Comparison of ENCODE assay signal across 11 cellular contexts in genomic region chr7:27641576-27642230, GRCh38. TPM values are rescaled to one million over a fixed set of nuclear protein-coding genes. Genes with fewer than 3 reads are reported as not detected.
DNase-seq lines count a peak whose midpoint lies in the region; ATAC-seq and TF ChIP-seq lines count a peak whose summit lies in the region.
"Had no signal": no experiment of that assay in that cellular context is flagged by ENCODE, and none has a peak within 500 bp of the region (broad histone marks: within the 10 kb centered on the region; RNA-seq: fewer than 3 reads in every experiment).

No MANE protein-coding gene starts in this region.

- no peaks in the 10 kb centered on the region for H3K27me3 ChIP-seq in upper lobe of right lung

- ATAC-seq in GM21786 (IDR thresholded peaks at IDR 0.05; ENCODE audit: unreplicated experiment) (peak; percentile 81), SK-N-SH treated with all-trans-retinoic acid at 6 μM for 48 hours (peak; percentile 48; the same call in 2 of the 3 replicates), upper lobe of right lung (no peak), GM21717 (IDR thresholded peaks at IDR 0.05; ENCODE audit: unreplicated experiment) (no peak)

- no peak for TF ChIP-seq CTCF in upper lobe of right lung (IDR thresholded peaks at IDR 0.05)

- H3K36me3 ChIP-seq in upper lobe of right lung, result no peaks in the 10 kb centered on the region

- H3K9me3 ChIP-seq in upper lobe of right lung, result no peaks in the 10 kb centered on the region

- peak; percentile 43 for DNase-seq in DMS79 (lab: John Stamatoyannopoulos, UW)
- DNase-seq in kidney tubule cell (ENCODE audit: low spot score), result peak; percentile 72
- DNase-seq in upper lobe of right lung, result no peak
- no peak for DNase-seq in stimulated activated CD4-positive, alpha-beta T cell treated with anti-CD3 and anti-CD28 coated beads, Interleukin-4, amount 100 ng/mL, for 4 hours
- DNase-seq in NCI-H1694 (lab: John Stamatoyannopoulos, UW), result no peak
- DNase-seq: DMS153; H9; stimulated activated CD4-positive, alpha-beta T cell treated with anti-CD3 and anti-CD28 coated beads, Interleukin-1b, Interleukin-23, amount 100 ng/mL, for 48 hours had no signal

- H3K4me3 ChIP-seq in upper lobe of right lung, result no peak overlapping the region

- H3K4me1 ChIP-seq in upper lobe of right lung, result peaks cover 20% of the 10 kb centered on the region

- no peak overlapping the region for H3K27ac ChIP-seq in upper lobe of right lung

- intact Hi-C loops in upper lobe of right lung (cut with DNase I), result no loop called here

TF ChIP-seq in SK-N-SH treated with all-trans-retinoic acid at 6 μM for 48 hours, 23 proteins besides CTCF, POLR2A, EP300 and RAD21:
- no peak for TF ChIP-seq ZC3H10 (CRISPR knock-in tag; IDR thresholded peaks at IDR 0.05)
- TF ChIP-seq ZNF8 (CRISPR knock-in tag; IDR thresholded peaks at IDR 0.05), result no peak
- no peak for TF ChIP-seq RARB (CRISPR knock-in tag; IDR thresholded peaks at IDR 0.05)
- no peak for TF ChIP-seq BACH2 (CRISPR knock-in tag; IDR thresholded peaks at IDR 0.05; ENCODE audit: borderline replicate concordance)
- TF ChIP-seq PATZ1 (CRISPR knock-in tag; IDR thresholded peaks at IDR 0.05; ENCODE audit: borderline replicate concordance), result no peak
- TF ChIP-seq SNAI2 (CRISPR knock-in tag; IDR thresholded peaks at IDR 0.05), result no peak
- TF ChIP-seq ISL1 (CRISPR knock-in tag; IDR thresholded peaks at IDR 0.05), result no peak
- TF ChIP-seq OSR1 (CRISPR knock-in tag; IDR thresholded peaks at IDR 0.05), result no peak
- TF ChIP-seq ZFP30 (CRISPR knock-in tag; IDR thresholded peaks at IDR 0.05), result no peak
- TF ChIP-seq POU6F1 (CRISPR knock-in tag; IDR thresholded peaks at IDR 0.05; ENCODE audit: borderline replicate concordance, low read depth), result no peak
- TF ChIP-seq ARNTL (CRISPR knock-in tag; IDR thresholded peaks at IDR 0.05; ENCODE audit: borderline replicate concordance, low read depth), result no peak

RNA-seq across cellular contexts. Expression of gene HIBADH, which starts 21.0 kb away (rescaled TPM):
- total RNA-seq in upper lobe of right lung, result 23.7 TPM

Comparison
In these comparisons a context has a peak if more than half of its experiments do, and no peak if none do; other contexts are left out.
1. DNase-seq: peak in DMS79 (single experiment) and kidney tubule cell (single experiment); none in upper lobe of right lung (single experiment), stimulated activated CD4-positive, alpha-beta T cell treated with anti-CD3 and anti-CD28 coated beads, Interleukin-4, amount 100 ng/mL, for 4 hours (0 of 2) and NCI-H1694 (single experiment).
2. ATAC-seq: peak in GM21786 (single experiment) and SK-N-SH treated with all-trans-retinoic acid at 6 μM for 48 hours (single experiment); none in upper lobe of right lung (single experiment) and GM21717 (single experiment).